19 cellular contexts compared by ENCODE assay signal in genomic region chr3:77684115-77684514, GRCh38.
DNase-seq lines count a peak whose midpoint lies in the region; ATAC-seq, FAIRE-seq and TF ChIP-seq lines count a peak whose summit lies in the region.
"Had no signal": no experiment of that assay in that cellular context is flagged by ENCODE, and none has a peak within 500 bp of the region (broad histone marks: within the 10 kb centered on the region; RNA-seq: fewer than 3 reads in every experiment).

No MANE protein-coding gene starts in this region.

- CTCF ChIA-PET in HEK293T (lab: Yijun Ruan, JAX) = no interaction called here

- DNase-seq in endodermal cell (no peak), HEK293T (ENCODE audit: extremely low spot score) (no peak)
- DNase-seq in activated T-helper 1 cell treated with anti-CD3 and anti-CD28 coated beads, Interleukin-12 subunit alpha, Interleukin-12 subunit beta, Interleukin-2, Interleukin-4 antibody, amounts not matched to agents 30 ng/mL and 10 ng/mL and 1 ng/mL, durations not matched to agents 14 hours and 24 hours and 36 hours (ENCODE audit: low spot score) = no peak
- DNase-seq in natural killer cell treated with Interleukin-12 subunit alpha and Interleukin-12 subunit beta and Interleukin-15 and Interleukin-18, amount 100 ng/mL, for 72 hours (ENCODE audit: low spot score) = no peak
- DNase-seq: 8988T; C1 segment of cervical spinal cord; Calu3; CD4-positive, alpha-beta memory T cell; COR-L47; DMS53; DMS79 treated with DMSO at 0.1 percent for 48 hours; GM23248; H9; HFFc6 had no signal

- H3K27ac ChIP-seq in endodermal cell (ENCODE audit: low read depth, low read length) (no peak overlapping the region), neural cell (ENCODE audit: low read length) (peak overlapping the region; percentile 92)
- H3K27ac ChIP-seq: GM23248 had no signal

- no peak overlapping the region for H3K27ac Mint-ChIP-seq in endodermal cell
- H3K27ac Mint-ChIP-seq in activated T-helper 1 cell treated with anti-CD3 and anti-CD28 coated beads, Interleukin-12 subunit alpha, Interleukin-12 subunit beta, Interleukin-2, Interleukin-4 antibody, amounts not matched to agents 30 ng/mL and 10 ng/mL and 1 ng/mL, durations not matched to agents 14 hours and 24 hours and 36 hours = no peak overlapping the region
- H3K27ac Mint-ChIP-seq in natural killer cell treated with Interleukin-12 subunit alpha and Interleukin-12 subunit beta and Interleukin-15 and Interleukin-18, amount 100 ng/mL, for 72 hours = no peak overlapping the region
- H3K27ac Mint-ChIP-seq: HFFc6 had no signal

- TF ChIP-seq CTCF in endodermal cell (conservative IDR thresholded peaks at IDR 0.05) (no peak), neural cell (IDR thresholded peaks at IDR 0.05; ENCODE audit: poor library complexity, severe bottlenecking) (no peak)

- H3K9ac ChIP-seq in endodermal cell (ENCODE audit: extremely low read depth, low read length, poor library complexity, severe bottlenecking) = no peak overlapping the region
- no peak overlapping the region for H3K9ac ChIP-seq in neural cell (ENCODE audit: low read length)
- H3K9ac ChIP-seq: GM23248 had no signal

- H3K36me3 ChIP-seq in endodermal cell (ENCODE audit: control insufficient read depth, insufficient read depth, low read length) (no peaks in the 10 kb centered on the region), neural cell (ENCODE audit: insufficient read depth, low read length) (no peaks in the 10 kb centered on the region)

- H3K4me3 Mint-ChIP-seq in endodermal cell = no peak overlapping the region
- H3K4me3 Mint-ChIP-seq in activated T-helper 1 cell treated with anti-CD3 and anti-CD28 coated beads, Interleukin-12 subunit alpha, Interleukin-12 subunit beta, Interleukin-2, Interleukin-4 antibody, amounts not matched to agents 30 ng/mL and 10 ng/mL and 1 ng/mL, durations not matched to agents 14 hours and 24 hours and 36 hours = no peak overlapping the region
- H3K4me3 Mint-ChIP-seq in natural killer cell treated with Interleukin-12 subunit alpha and Interleukin-12 subunit beta and Interleukin-15 and Interleukin-18, amount 100 ng/mL, for 72 hours = no peak overlapping the region
- H3K4me3 Mint-ChIP-seq: CD4-positive, alpha-beta memory T cell; H9; HFFc6 had no signal

- peaks cover 8% of the 10 kb centered on the region for H3K36me3 Mint-ChIP-seq in endodermal cell (ENCODE audit: low read depth)
- no peaks in the 10 kb centered on the region for H3K36me3 Mint-ChIP-seq in activated T-helper 1 cell treated with anti-CD3 and anti-CD28 coated beads, Interleukin-12 subunit alpha, Interleukin-12 subunit beta, Interleukin-2, Interleukin-4 antibody, amounts not matched to agents 30 ng/mL and 10 ng/mL and 1 ng/mL, durations not matched to agents 14 hours and 24 hours and 36 hours (ENCODE audit: low read depth)
- peaks cover 8% of the 10 kb centered on the region for H3K36me3 Mint-ChIP-seq in natural killer cell treated with Interleukin-12 subunit alpha and Interleukin-12 subunit beta and Interleukin-15 and Interleukin-18, amount 100 ng/mL, for 72 hours
- H3K36me3 Mint-ChIP-seq: CD4-positive, alpha-beta memory T cell had no signal

- POLR2A ChIA-PET in HEK293T (lab: Yijun Ruan, JAX) = no interaction called here

- H3K4me2 ChIP-seq in neural cell (ENCODE audit: low read length) = no peak overlapping the region

- H3K4me1 ChIP-seq in endodermal cell (ENCODE audit: control insufficient read depth, insufficient read depth, low read length) = no peaks in the 10 kb centered on the region

- FAIRE-seq in G401.6 (lab: Jason Lieb, UNC) = peak; percentile 30
- FAIRE-seq: GM12892, GM19239 had no signal

- H2AFZ ChIP-seq in neural cell (ENCODE audit: low read depth, low read length) = no peak overlapping the region
- H2AFZ ChIP-seq: GM23248 had no signal

- TF ChIP-seq RAD21 in neural cell (conservative IDR thresholded peaks at IDR 0.05) = no peak

- H4K20me1 ChIP-seq in neural cell (ENCODE audit: insufficient read depth) = no peaks in the 10 kb centered on the region

- no peak for ATAC-seq in natural killer cell treated with Interleukin-12 subunit alpha and Interleukin-12 subunit beta and Interleukin-15 and Interleukin-18, amount 100 ng/mL, for 72 hours
- ATAC-seq: HCT116 had no signal

- H3K9me3 ChIP-seq in endodermal cell (ENCODE audit: control insufficient read depth, low read length) (peaks cover 26% of the 10 kb centered on the region), neural cell (ENCODE audit: low read length) (no peaks in the 10 kb centered on the region)

- H3K4me3 ChIP-seq in endodermal cell (ENCODE audit: low read length) (peak overlapping the region; percentile 38), neural cell (ENCODE audit: low read length) (no peak overlapping the region)
- H3K4me3 ChIP-seq: GM23248 had no signal

- intact Hi-C loops in activated T-helper 1 cell treated with anti-CD3 and anti-CD28 coated beads, Interleukin-12 subunit alpha, Interleukin-12 subunit beta, Interleukin-2, Interleukin-4 antibody, amounts not matched to agents 30 ng/mL and 10 ng/mL and 1 ng/mL, durations not matched to agents 14 hours and 24 hours and 36 hours (cut with micrococcal nuclease) = no loop called here

- H3K79me2 ChIP-seq in neural cell (replicated peaks; ENCODE audit: insufficient read depth, low read length) = no peaks in the 10 kb centered on the region

- H3K4me1 Mint-ChIP-seq in endodermal cell = peaks cover 2% of the 10 kb centered on the region
- no peaks in the 10 kb centered on the region for H3K4me1 Mint-ChIP-seq in activated T-helper 1 cell treated with anti-CD3 and anti-CD28 coated beads, Interleukin-12 subunit alpha, Interleukin-12 subunit beta, Interleukin-2, Interleukin-4 antibody, amounts not matched to agents 30 ng/mL and 10 ng/mL and 1 ng/mL, durations not matched to agents 14 hours and 24 hours and 36 hours (ENCODE audit: low read depth)
- no peaks in the 10 kb centered on the region for H3K4me1 Mint-ChIP-seq in natural killer cell treated with Interleukin-12 subunit alpha and Interleukin-12 subunit beta and Interleukin-15 and Interleukin-18, amount 100 ng/mL, for 72 hours (ENCODE audit: low read depth in 2 of 2)
- H3K4me1 Mint-ChIP-seq: CD4-positive, alpha-beta memory T cell had no signal

- H3K27me3 ChIP-seq in endodermal cell (ENCODE audit: control insufficient read depth, insufficient read depth, low read length, poor library complexity, severe bottlenecking) (no peaks in the 10 kb centered on the region), neural cell (ENCODE audit: insufficient read depth, low read depth, low read length) (no peaks in the 10 kb centered on the region)

- no peaks in the 10 kb centered on the region for H3K27me3 Mint-ChIP-seq in endodermal cell (ENCODE audit: insufficient read depth)
- H3K27me3 Mint-ChIP-seq in activated T-helper 1 cell treated with anti-CD3 and anti-CD28 coated beads, Interleukin-12 subunit alpha, Interleukin-12 subunit beta, Interleukin-2, Interleukin-4 antibody, amounts not matched to agents 30 ng/mL and 10 ng/mL and 1 ng/mL, durations not matched to agents 14 hours and 24 hours and 36 hours (ENCODE audit: insufficient read depth) = no peaks in the 10 kb centered on the region
- no peaks in the 10 kb centered on the region for H3K27me3 Mint-ChIP-seq in natural killer cell treated with Interleukin-12 subunit alpha and Interleukin-12 subunit beta and Interleukin-15 and Interleukin-18, amount 100 ng/mL, for 72 hours
- H3K27me3 Mint-ChIP-seq: CD4-positive, alpha-beta memory T cell had no signal

- peaks cover 30% of the 10 kb centered on the region for H3K9me3 Mint-ChIP-seq in endodermal cell
- H3K9me3 Mint-ChIP-seq in activated T-helper 1 cell treated with anti-CD3 and anti-CD28 coated beads, Interleukin-12 subunit alpha, Interleukin-12 subunit beta, Interleukin-2, Interleukin-4 antibody, amounts not matched to agents 30 ng/mL and 10 ng/mL and 1 ng/mL, durations not matched to agents 14 hours and 24 hours and 36 hours = peaks cover 18% of the 10 kb centered on the region
- H3K9me3 Mint-ChIP-seq in natural killer cell treated with Interleukin-12 subunit alpha and Interleukin-12 subunit beta and Interleukin-15 and Interleukin-18, amount 100 ng/mL, for 72 hours = peaks cover 16% of the 10 kb centered on the region

- no peaks in the 10 kb centered on the region for H3K9me2 ChIP-seq in neural cell (ENCODE audit: insufficient read depth, low read length)

- TF ChIP-seq EP300 in neural cell (conservative IDR thresholded peaks at IDR 0.05; ENCODE audit: poor library complexity, severe bottlenecking) = no peak

- peaks cover 5% of the 10 kb centered on the region for H3F3A ChIP-seq in neural cell (ENCODE audit: insufficient read depth, low read length, poor library complexity, severe bottlenecking)

TF ChIP-seq in neural cell, 6 proteins besides CTCF, POLR2A, EP300 and RAD21 (continues in another document):
- TF ChIP-seq SMC3 (conservative IDR thresholded peaks at IDR 0.05; ENCODE audit: poor library complexity) = no peak
- TF ChIP-seq MXI1 (conservative IDR thresholded peaks at IDR 0.05; ENCODE audit: poor library complexity, severe bottlenecking) = no peak

TF ChIP-seq in HEK293T, 16 proteins besides CTCF, POLR2A, EP300 and RAD21:
- no peak for TF ChIP-seq L3MBTL2 (conservative IDR thresholded peaks at IDR 0.05)
- no peak for TF ChIP-seq FOXA1 (IDR thresholded peaks at IDR 0.05)
- TF ChIP-seq LEF1 (IDR thresholded peaks at IDR 0.05; ENCODE audit: borderline replicate concordance) = no peak
- TF ChIP-seq, protein P1, sequence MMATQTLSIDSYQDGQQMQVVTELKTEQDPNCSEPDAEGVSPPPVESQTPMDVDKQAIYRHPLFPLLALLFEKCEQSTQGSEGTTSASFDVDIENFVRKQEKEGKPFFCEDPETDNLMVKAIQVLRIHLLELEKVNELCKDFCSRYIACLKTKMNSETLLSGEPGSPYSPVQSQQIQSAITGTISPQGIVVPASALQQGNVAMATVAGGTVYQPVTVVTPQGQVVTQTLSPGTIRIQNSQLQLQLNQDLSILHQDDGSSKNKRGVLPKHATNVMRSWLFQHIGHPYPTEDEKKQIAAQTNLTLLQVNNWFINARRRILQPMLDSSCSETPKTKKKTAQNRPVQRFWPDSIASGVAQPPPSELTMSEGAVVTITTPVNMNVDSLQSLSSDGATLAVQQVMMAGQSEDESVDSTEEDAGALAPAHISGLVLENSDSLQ (IDR thresholded peaks at IDR 0.05) = no peak
- no peak for TF ChIP-seq ARNT (IDR thresholded peaks at IDR 0.05)
- TF ChIP-seq ZNF384 (IDR thresholded peaks at IDR 0.05) = no peak
- no peak for TF ChIP-seq NFRKB (IDR thresholded peaks at IDR 0.05)
- no peak for TF ChIP-seq SUZ12 (IDR thresholded peaks at IDR 0.05)
- TF ChIP-seq BHLHE40 (IDR thresholded peaks at IDR 0.05; ENCODE audit: borderline replicate concordance) = no peak
- no peak for TF ChIP-seq TARDBP (IDR thresholded peaks at IDR 0.05)
- no peak for TF ChIP-seq SP1 (IDR thresholded peaks at IDR 0.05)
- TF ChIP-seq HDGF (IDR thresholded peaks at IDR 0.05; ENCODE audit: borderline replicate concordance) = no peak
- TF ChIP-seq CTBP1 (IDR thresholded peaks at IDR 0.05; ENCODE audit: borderline replicate concordance) = no peak
- no peak for TF ChIP-seq FOXK2 (IDR thresholded peaks at IDR 0.05)
